ENCODE assay signal across 20 cellular contexts in genomic region chr6:157104803-157105202, GRCh38.
"Had no signal": no experiment of that assay in that cellular context is flagged by ENCODE, and none has a peak within 500 bp of the region (broad histone marks: within the 10 kb centered on the region; RNA-seq: fewer than 3 reads in every experiment).

No MANE protein-coding gene starts in this region.

- H3K27ac ChIP-seq: foreskin keratinocyte, neutrophil, pancreas, psoas muscle, testis, uterus had no signal

- DNase-seq: activated CD4-positive, alpha-beta T cell treated with anti-CD3 and anti-CD28 coated beads for 36 hours; activated CD4-positive, alpha-beta T cell treated with anti-CD3 and anti-CD28 coated beads, Interleukin-2, amount 50 U/mL, for 4 hours; activated naive CD4-positive, alpha-beta T cell treated with Interleukin-2 at 50 U/mL for 16 hours; activated T-cell treated with anti-CD3 and anti-CD28 coated beads, Interleukin-2, amount 50 U/mL, for 48 hours; amygdala; effector CD4-positive, alpha-beta T cell; kidney; pancreas; psoas muscle; right cardiac atrium; stimulated activated CD4-positive, alpha-beta T cell treated with anti-CD3 and anti-CD28 coated beads, Interleukin-12 subunit alpha, Interleukin-12 subunit beta, amount 100 ng/mL, for 4 hours; T-helper 9 cell; testis; trophoblast cell; uterus had no signal

- H3K36me3 ChIP-seq: neutrophil, pancreas, uterus had no signal

- H3K27me3 ChIP-seq: foreskin keratinocyte, neutrophil, pancreas, testis, uterus had no signal

- H3K36me3 Mint-ChIP-seq: WTC11 had no signal

- H3K4me3 ChIP-seq: lung, pancreas, psoas muscle, testis, uterus had no signal

- H3K9me3 Mint-ChIP-seq: nephron, WTC11 had no signal

- H3K27me3 Mint-ChIP-seq: activated CD4-positive, alpha-beta T cell treated with anti-CD3 and anti-CD28 coated beads for 36 hours had no signal

- H3K9me3 ChIP-seq: neutrophil, pancreas, psoas muscle, testis, uterus had no signal

- ATAC-seq: activated CD4-positive, alpha-beta T cell treated with anti-CD3 and anti-CD28 coated beads for 36 hours; foreskin keratinocyte; pancreas; psoas muscle; right cardiac atrium; WTC11 had no signal

- H3K4me3 Mint-ChIP-seq: activated CD4-positive, alpha-beta T cell treated with anti-CD3 and anti-CD28 coated beads for 36 hours; nephron; WTC11 had no signal
